8 cellular contexts compared by ENCODE assay signal in the genomic region with DNA sequence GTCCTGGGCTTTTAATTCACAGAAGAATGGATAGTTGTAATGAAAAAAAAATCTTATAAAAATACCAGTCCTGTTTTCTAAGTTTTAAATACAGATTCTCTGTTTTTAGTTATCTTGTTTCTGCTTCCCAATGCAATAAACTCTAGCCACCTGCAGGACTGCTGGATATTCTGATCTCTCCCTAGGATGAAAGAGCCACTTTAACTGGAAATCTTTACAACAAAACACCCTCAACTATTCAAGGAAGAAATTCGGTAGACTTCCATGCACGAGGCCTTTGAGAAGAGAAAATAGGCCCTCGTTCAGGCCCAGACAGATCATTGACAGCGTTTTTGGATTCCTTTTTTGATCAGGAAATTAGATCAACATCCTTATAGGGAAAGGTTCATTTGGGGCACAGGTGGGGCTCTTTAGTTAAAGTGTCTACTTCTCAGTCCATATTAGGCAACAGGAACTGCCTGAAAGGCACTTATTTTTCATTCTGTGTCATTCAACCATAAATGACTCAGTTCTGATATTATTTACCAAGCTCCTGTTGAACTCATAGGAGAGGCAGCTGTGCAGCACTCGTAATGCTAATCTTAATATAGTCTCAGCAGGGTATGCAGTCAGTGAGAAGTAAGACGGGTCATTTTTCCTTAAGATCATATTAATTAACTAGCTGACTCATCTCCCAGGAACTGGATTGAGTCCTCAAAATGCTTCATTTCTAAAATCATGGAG.
A peak's percentile ranks its signal among the peaks of the same experiment; 100 is the strongest.
DNase-seq lines count a peak whose midpoint lies in the region; ATAC-seq and TF ChIP-seq lines count a peak whose summit lies in the region.

No MANE protein-coding gene starts in this region.

- H3K4me3 ChIP-seq in epithelial cell of esophagus (ENCODE audit: low read length) (no peak overlapping the region), sigmoid colon (no peak overlapping the region)

- TF ChIP-seq POLR2A in sigmoid colon (IDR thresholded peaks at IDR 0.05): no peak

- intact Hi-C loops in sigmoid colon (cut with DNase I): no loop called here

- CTCF ChIA-PET in RWPE1 (lab: Yijun Ruan, JAX): interaction anchor here (0.6 to 1.3 kb wide), 4 partner anchors 19 to 1365 kb away, joined by 3 read pairs; no protein-coding TSS in a partner anchor

- POLR2A ChIA-PET in RWPE1 (lab: Yijun Ruan, JAX; ENCODE audit: low non-redundant PET): interaction anchor here (0.5 kb wide), 1 partner anchor 52 kb away, joined by 3 read pairs; no protein-coding TSS in a partner anchor

- H3K4me1 ChIP-seq in sigmoid colon: peaks cover 0 to 28% (median 22%) of the 10 kb centered on the region in 4 donors

- TF ChIP-seq EP300 in sigmoid colon (IDR thresholded peaks at IDR 0.05): peak in 1 of 4 donors; percentile 1

- DNase-seq in GM03348 (ENCODE audit: low spot score) (peak; percentile 62), RWPE1 (ENCODE audit: low spot score) (peak; percentile 87), epithelial cell of esophagus (ENCODE audit: low read depth) (peak; percentile 95), sigmoid colon (no peak), HuH-7 (ENCODE audit: low spot score) (no peak), ureter (ENCODE audit: low spot score) (no peak)

- H3K9me3 ChIP-seq in sigmoid colon: no peaks in the 10 kb centered on the region

- WGBS in sigmoid colon, 2 donors: 8 to 44% methylated on average over 6 of the region's 6 CpGs

- no peaks in the 10 kb centered on the region for H3K36me3 ChIP-seq in sigmoid colon

- ATAC-seq in GM21360 (IDR thresholded peaks at IDR 0.05; ENCODE audit: unreplicated experiment) (peak; percentile 94), HG03558 (IDR thresholded peaks at IDR 0.05; ENCODE audit: extremely low read depth, unreplicated experiment) (peak; percentile 88)

- H3K27ac ChIP-seq in RWPE1 (no peak overlapping the region), sigmoid colon (peak overlapping the region; percentile 59 to 79 (median 69))

- H3K27me3 ChIP-seq in sigmoid colon: no peaks in the 10 kb centered on the region

- TF ChIP-seq CTCF in RWPE1 (conservative IDR thresholded peaks at IDR 0.05; ENCODE audit: low read depth) (no peak), epithelial cell of esophagus (IDR thresholded peaks at IDR 0.05; ENCODE audit: insufficient read depth, low read depth, low read length, missing control alignments) (no peak), sigmoid colon (IDR thresholded peaks at IDR 0.05) (no peak)

Comparison
In these comparisons a context has a peak if more than half of its experiments do, and no peak if none do; other contexts are left out.
1. DNase-seq: peak in GM03348 (single experiment), RWPE1 (single experiment) and epithelial cell of esophagus (single experiment); none in sigmoid colon (single experiment), HuH-7 (single experiment) and ureter (single experiment).